8 cellular contexts compared by ENCODE assay signal in genomic region chr16:3951356-3951755, GRCh38.
DNase-seq lines count a peak whose midpoint lies in the region; TF ChIP-seq lines count a peak whose summit lies in the region.
"Not testable (repeated sequence)": the region's sequence is repeated elsewhere in the genome, so short reads cannot be mapped to it uniquely, and the experiment has no call there.

No MANE protein-coding gene starts in this region.

- H3K4me1 Mint-ChIP-seq in mesothelial cell of epicardium: peaks cover 36% of the 10 kb centered on the region
- not testable (repeated sequence) for H3K4me1 Mint-ChIP-seq in progenitor cell of endocrine pancreas (ENCODE audit: low read depth)

- not testable (repeated sequence) for H4K20me1 ChIP-seq in BLaER1 treated with 17β-estradiol and CSF1 and Interleukin-3, amounts not matched to agents 10 nM and 100 nM

- not testable (repeated sequence) for H3K4me3 Mint-ChIP-seq in mesothelial cell of epicardium; progenitor cell of endocrine pancreas (ENCODE audit: low read depth)

- not testable (repeated sequence) for TF ChIP-seq CTCF in esophagus squamous epithelium (IDR thresholded peaks at IDR 0.05); right atrium auricular region (IDR thresholded peaks at IDR 0.05); mesothelial cell of epicardium (IDR thresholded peaks at IDR 0.05; ENCODE audit: unreplicated experiment); progenitor cell of endocrine pancreas (IDR thresholded peaks at IDR 0.05; ENCODE audit: unreplicated experiment); stomach (IDR thresholded peaks at IDR 0.05); uterus (IDR thresholded peaks at IDR 0.05)

- H3K27me3 ChIP-seq in BLaER1 treated with 17β-estradiol and CSF1 and Interleukin-3, amounts not matched to agents 10 nM and 100 nM; adipocyte (replicated peaks; ENCODE audit: control insufficient read depth, insufficient read depth, low read length); right atrium auricular region; uterus: not testable (repeated sequence)
- H3K27me3 ChIP-seq in esophagus squamous epithelium (peaks cover 0 to 10% (median 0%) of the 10 kb centered on the region in 4 donors), stomach (peaks cover 0 to 21% (median 0%) of the 10 kb centered on the region in 3 donors)

- TF ChIP-seq POLR2A in esophagus squamous epithelium (IDR thresholded peaks at IDR 0.05); stomach (IDR thresholded peaks at IDR 0.05); uterus (IDR thresholded peaks at IDR 0.05): not testable (repeated sequence)

- H3K27ac Mint-ChIP-seq in mesothelial cell of epicardium (peak overlapping the region; percentile 57), progenitor cell of endocrine pancreas (peak overlapping the region; percentile 42)

- H3K4me1 ChIP-seq in BLaER1 treated with 17β-estradiol and CSF1 and Interleukin-3, amounts not matched to agents 10 nM and 100 nM: peaks cover 33 to 67% (median 64%) of the 10 kb centered on the region in 10 experiments
- peaks cover 43% of the 10 kb centered on the region for H3K4me1 ChIP-seq in adipocyte (ENCODE audit: control insufficient read depth, insufficient read depth, low read length)
- peaks cover 22 to 70% (median 45%) of the 10 kb centered on the region in 3 donors for H3K4me1 ChIP-seq in esophagus squamous epithelium
- peaks cover 0 to 53% of the 10 kb centered on the region in 2 donors for H3K4me1 ChIP-seq in right atrium auricular region
- H3K4me1 ChIP-seq in stomach: peaks cover 4 to 41% (median 16%) of the 10 kb centered on the region in 4 donors
- not testable (repeated sequence) for H3K4me1 ChIP-seq in uterus

- not testable (repeated sequence) for H3K9ac ChIP-seq in BLaER1 treated with 17β-estradiol and CSF1 and Interleukin-3, amounts not matched to agents 10 nM and 100 nM
- H3K9ac ChIP-seq in adipocyte (ENCODE audit: low read length): peak overlapping the region; percentile 82

- intact Hi-C loops in esophagus squamous epithelium (cut with DNase I); stomach (cut with DNase I; ENCODE audit: low total_unique reads); uterus (cut with DNase I; ENCODE audit: low total_unique reads): not testable (repeated sequence)

- TF ChIP-seq EP300 in stomach (IDR thresholded peaks at IDR 0.05): not testable (repeated sequence)

- WGBS in esophagus squamous epithelium, 2 donors: 37 to 45% methylated on average over 6 of the region's 6 CpGs
- WGBS in stomach, 5 donors: 59 to 72% (median 65%) methylated on average over 6 of the region's 6 CpGs

- H3K9me3 Mint-ChIP-seq in mesothelial cell of epicardium; progenitor cell of endocrine pancreas (ENCODE audit: low read depth): not testable (repeated sequence)

- H3K9me3 ChIP-seq in BLaER1 treated with 17β-estradiol and CSF1 and Interleukin-3, amounts not matched to agents 10 nM and 100 nM (replicated peaks in 1 of 11); adipocyte (ENCODE audit: control insufficient read depth, low read length); esophagus squamous epithelium; right atrium auricular region; stomach; uterus: not testable (repeated sequence)

- H3K27ac ChIP-seq in BLaER1 treated with 17β-estradiol and CSF1 and Interleukin-3, amounts not matched to agents 10 nM and 100 nM: not testable (repeated sequence)
- H3K27ac ChIP-seq in esophagus squamous epithelium: peak overlapping the region in 3 of 4 donors; percentile 85 to 89 (median 86)
- peak overlapping the region; percentile 86 to 87 for H3K27ac ChIP-seq in right atrium auricular region
- H3K27ac ChIP-seq in stomach: peak overlapping the region in 4 of 5 donors; percentile 59 to 80 (median 72)
- peak overlapping the region; percentile 81 to 84 for H3K27ac ChIP-seq in uterus

- not testable (repeated sequence) for H3K27me3 Mint-ChIP-seq in mesothelial cell of epicardium (ENCODE audit: low read depth)
- H3K27me3 Mint-ChIP-seq in progenitor cell of endocrine pancreas: peaks cover 11% of the 10 kb centered on the region

- not testable (repeated sequence) for H3K4me3 ChIP-seq in BLaER1 treated with 17β-estradiol and CSF1 and Interleukin-3, amounts not matched to agents 10 nM and 100 nM; esophagus squamous epithelium; right atrium auricular region; stomach
- H3K4me3 ChIP-seq in adipocyte (ENCODE audit: low read length) (peak overlapping the region; percentile 69), uterus (peak overlapping the region in 1 of 2 donors; percentile 29)

- not testable (repeated sequence) for DNase-seq in adipocyte (ENCODE audit: low read depth); esophagus squamous epithelium (lab: John Stamatoyannopoulos, UW); right atrium auricular region (ENCODE audit: low spot score); mesothelial cell of epicardium (ENCODE audit: low spot score in 2 of 2, unreplicated experiment in 2 of 2); progenitor cell of endocrine pancreas (ENCODE audit: low spot score, unreplicated experiment); stomach; uterus

- not testable (repeated sequence) for H3K36me3 Mint-ChIP-seq in mesothelial cell of epicardium; progenitor cell of endocrine pancreas (ENCODE audit: insufficient read depth)

- H3K36me3 ChIP-seq in BLaER1 treated with 17β-estradiol and CSF1 and Interleukin-3, amounts not matched to agents 10 nM and 100 nM; adipocyte (ENCODE audit: control insufficient read depth, insufficient read depth, low read length, severe bottlenecking); esophagus squamous epithelium; right atrium auricular region; stomach; uterus: not testable (repeated sequence)

- peak overlapping the region in 8 of 11 experiments; percentile 63 to 79 (median 73); a peak in 16 of 22 replicates for H3K4me2 ChIP-seq in BLaER1 treated with 17β-estradiol and CSF1 and Interleukin-3, amounts not matched to agents 10 nM and 100 nM
